Comparison of ENCODE assay signal across 20 cellular contexts in genomic region chr11:131745405-131745804, GRCh38.
DNase-seq lines count a peak whose midpoint lies in the region; ATAC-seq, FAIRE-seq and TF ChIP-seq lines count a peak whose summit lies in the region.
"Had no signal": no experiment of that assay in that cellular context is flagged by ENCODE, and none has a peak within 500 bp of the region (broad histone marks: within the 10 kb centered on the region; RNA-seq: fewer than 3 reads in every experiment).

No MANE protein-coding gene starts in this region.

- no peak for TF ChIP-seq EP300 in sigmoid colon (IDR thresholded peaks at IDR 0.05)

- DNase-seq in H54 (ENCODE audit: insufficient read length, low spot score), result peak; percentile 22
- DNase-seq in adipocyte (ENCODE audit: low read depth), result peak; percentile 44
- DNase-seq in fibroblast of pulmonary artery (ENCODE audit: low read depth), result peak; percentile 77
- DNase-seq in activated T-cell treated with anti-CD3 and anti-CD28 coated beads, Interleukin-2, amount 50 U/mL, for 1 hour, result no peak
- no peak for DNase-seq in NCI-H187 treated with DMSO at 0.1 percent for 48 hours (lab: John Stamatoyannopoulos, UW)
- DNase-seq in sigmoid colon, result no peak
- DNase-seq: activated CD4-positive, alpha-beta memory T cell treated with anti-CD3 and anti-CD28 coated beads, Interleukin-2, amount 10 ng/mL, durations not matched to agents 7 days and 5 days; activated naive CD4-positive, alpha-beta T cell treated with anti-CD3 and anti-CD28 coated beads, Interleukin-2, amount 50 U/mL, for 16 hours; activated T-cell treated with anti-CD3 and anti-CD28 coated beads, Interleukin-2, amount 50 U/mL, for 4 hours; H9; heart right ventricle; naive B cell; NCI-H1092 treated with DMSO at 0.1 percent for 48 hours; NCI-H2107; NCI-H524 treated with DMSO at 0.1 percent for 48 hours; SHP77 treated with DMSO at 0.1 percent for 48 hours had no signal

- H3K36me3 ChIP-seq in adipocyte (ENCODE audit: control insufficient read depth, insufficient read depth, low read length, severe bottlenecking) (no peaks in the 10 kb centered on the region), sigmoid colon (no peaks in the 10 kb centered on the region)
- H3K36me3 ChIP-seq: heart right ventricle, suprapubic skin had no signal

- H3K9ac ChIP-seq in adipocyte (ENCODE audit: low read length), result no peak overlapping the region
- H3K9ac ChIP-seq: parathyroid adenoma had no signal

- H3K4me3 ChIP-seq in adipocyte (ENCODE audit: low read length) (no peak overlapping the region), fibroblast of pulmonary artery (replicated peaks; ENCODE audit: low read depth, low read length) (no peak overlapping the region), sigmoid colon (no peak overlapping the region)
- H3K4me3 ChIP-seq: heart right ventricle, K562, suprapubic skin had no signal

- H3K27me3 ChIP-seq in adipocyte (replicated peaks; ENCODE audit: control insufficient read depth, insufficient read depth, low read length) (no peaks in the 10 kb centered on the region), sigmoid colon (no peaks in the 10 kb centered on the region)

- H3K4me1 ChIP-seq in adipocyte (ENCODE audit: control insufficient read depth, insufficient read depth, low read length) (peaks cover 24% of the 10 kb centered on the region), sigmoid colon (no peaks in the 10 kb centered on the region)
- H3K4me1 ChIP-seq: suprapubic skin had no signal

- TF ChIP-seq POLR2A in H54 (IDR thresholded peaks at IDR 0.05; ENCODE audit: low read depth, low read length) (no peak), sigmoid colon (IDR thresholded peaks at IDR 0.05) (no peak)

- H3K27ac ChIP-seq in sigmoid colon, result no peak overlapping the region
- H3K27ac ChIP-seq: heart right ventricle, parathyroid adenoma, suprapubic skin had no signal

- intact Hi-C loops in sigmoid colon (cut with DNase I), result loop anchor here (5.0 kb wide), 1 partner anchor 282 kb away; no protein-coding TSS in a partner anchor

- 73 to 76% methylated on average over 6 of the region's 6 CpGs for WGBS in sigmoid colon, 2 donors

- peak; percentile 82 for FAIRE-seq in H54 (lab: Jason Lieb, UNC)
- FAIRE-seq: K562 had no signal

- ATAC-seq in GM21825 (IDR thresholded peaks at IDR 0.05; ENCODE audit: unreplicated experiment), result no peak
- ATAC-seq: activated T-cell treated with anti-CD3 and anti-CD28 coated beads, Interleukin-2, amount 50 U/mL, for 4 hours; heart right ventricle; K562 had no signal

- TF ChIP-seq CTCF in fibroblast of pulmonary artery (IDR thresholded peaks at IDR 0.05; ENCODE audit: low read length, missing control alignments) (no peak), sigmoid colon (IDR thresholded peaks at IDR 0.05) (no peak)

- no peaks in the 10 kb centered on the region for H3K9me3 ChIP-seq in adipocyte (ENCODE audit: control insufficient read depth, low read length)
- H3K9me3 ChIP-seq in sigmoid colon, result no peaks in the 10 kb centered on the region
- H3K9me3 ChIP-seq: heart right ventricle, suprapubic skin had no signal

Comparison
In these comparisons a context has a peak if more than half of its experiments do, and no peak if none do; other contexts are left out.
1. DNase-seq: peak in H54 (single experiment), adipocyte (single experiment) and fibroblast of pulmonary artery (single experiment); none in activated T-cell treated with anti-CD3 and anti-CD28 coated beads, Interleukin-2, amount 50 U/mL, for 1 hour (single experiment), NCI-H187 treated with DMSO at 0.1 percent for 48 hours (single experiment) and sigmoid colon (single experiment).